ENCODE assay signal across 1 cellular context in the genomic region with DNA sequence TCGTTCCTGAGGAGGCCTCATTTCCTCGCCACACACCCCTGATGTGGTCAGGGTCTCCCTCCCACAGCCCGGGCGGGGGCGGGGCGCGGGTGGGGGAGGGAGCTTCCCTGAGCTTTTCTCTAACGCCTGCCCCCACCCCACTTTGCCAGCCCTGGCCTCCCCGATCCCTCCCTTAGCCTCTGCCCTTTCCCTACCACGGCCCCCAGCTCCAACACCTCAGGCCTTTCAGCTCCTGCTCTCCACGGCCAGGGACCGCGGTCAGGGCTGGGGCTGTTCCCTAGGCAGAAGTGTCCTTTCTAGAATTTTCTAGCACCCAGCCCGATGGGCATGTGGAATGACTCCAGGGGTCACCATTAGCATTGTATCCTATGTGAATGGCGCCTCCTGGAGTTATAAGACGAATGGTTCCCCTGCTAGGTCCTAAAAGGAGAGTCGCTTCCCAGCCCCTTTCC.
TF ChIP-seq lines count a peak whose summit lies in the region.

No MANE protein-coding gene starts in this region.

TF ChIP-seq in GM23338, 12 proteins besides CTCF, POLR2A, EP300 and RAD21 (continued from another document):
- TF ChIP-seq, protein P1, sequence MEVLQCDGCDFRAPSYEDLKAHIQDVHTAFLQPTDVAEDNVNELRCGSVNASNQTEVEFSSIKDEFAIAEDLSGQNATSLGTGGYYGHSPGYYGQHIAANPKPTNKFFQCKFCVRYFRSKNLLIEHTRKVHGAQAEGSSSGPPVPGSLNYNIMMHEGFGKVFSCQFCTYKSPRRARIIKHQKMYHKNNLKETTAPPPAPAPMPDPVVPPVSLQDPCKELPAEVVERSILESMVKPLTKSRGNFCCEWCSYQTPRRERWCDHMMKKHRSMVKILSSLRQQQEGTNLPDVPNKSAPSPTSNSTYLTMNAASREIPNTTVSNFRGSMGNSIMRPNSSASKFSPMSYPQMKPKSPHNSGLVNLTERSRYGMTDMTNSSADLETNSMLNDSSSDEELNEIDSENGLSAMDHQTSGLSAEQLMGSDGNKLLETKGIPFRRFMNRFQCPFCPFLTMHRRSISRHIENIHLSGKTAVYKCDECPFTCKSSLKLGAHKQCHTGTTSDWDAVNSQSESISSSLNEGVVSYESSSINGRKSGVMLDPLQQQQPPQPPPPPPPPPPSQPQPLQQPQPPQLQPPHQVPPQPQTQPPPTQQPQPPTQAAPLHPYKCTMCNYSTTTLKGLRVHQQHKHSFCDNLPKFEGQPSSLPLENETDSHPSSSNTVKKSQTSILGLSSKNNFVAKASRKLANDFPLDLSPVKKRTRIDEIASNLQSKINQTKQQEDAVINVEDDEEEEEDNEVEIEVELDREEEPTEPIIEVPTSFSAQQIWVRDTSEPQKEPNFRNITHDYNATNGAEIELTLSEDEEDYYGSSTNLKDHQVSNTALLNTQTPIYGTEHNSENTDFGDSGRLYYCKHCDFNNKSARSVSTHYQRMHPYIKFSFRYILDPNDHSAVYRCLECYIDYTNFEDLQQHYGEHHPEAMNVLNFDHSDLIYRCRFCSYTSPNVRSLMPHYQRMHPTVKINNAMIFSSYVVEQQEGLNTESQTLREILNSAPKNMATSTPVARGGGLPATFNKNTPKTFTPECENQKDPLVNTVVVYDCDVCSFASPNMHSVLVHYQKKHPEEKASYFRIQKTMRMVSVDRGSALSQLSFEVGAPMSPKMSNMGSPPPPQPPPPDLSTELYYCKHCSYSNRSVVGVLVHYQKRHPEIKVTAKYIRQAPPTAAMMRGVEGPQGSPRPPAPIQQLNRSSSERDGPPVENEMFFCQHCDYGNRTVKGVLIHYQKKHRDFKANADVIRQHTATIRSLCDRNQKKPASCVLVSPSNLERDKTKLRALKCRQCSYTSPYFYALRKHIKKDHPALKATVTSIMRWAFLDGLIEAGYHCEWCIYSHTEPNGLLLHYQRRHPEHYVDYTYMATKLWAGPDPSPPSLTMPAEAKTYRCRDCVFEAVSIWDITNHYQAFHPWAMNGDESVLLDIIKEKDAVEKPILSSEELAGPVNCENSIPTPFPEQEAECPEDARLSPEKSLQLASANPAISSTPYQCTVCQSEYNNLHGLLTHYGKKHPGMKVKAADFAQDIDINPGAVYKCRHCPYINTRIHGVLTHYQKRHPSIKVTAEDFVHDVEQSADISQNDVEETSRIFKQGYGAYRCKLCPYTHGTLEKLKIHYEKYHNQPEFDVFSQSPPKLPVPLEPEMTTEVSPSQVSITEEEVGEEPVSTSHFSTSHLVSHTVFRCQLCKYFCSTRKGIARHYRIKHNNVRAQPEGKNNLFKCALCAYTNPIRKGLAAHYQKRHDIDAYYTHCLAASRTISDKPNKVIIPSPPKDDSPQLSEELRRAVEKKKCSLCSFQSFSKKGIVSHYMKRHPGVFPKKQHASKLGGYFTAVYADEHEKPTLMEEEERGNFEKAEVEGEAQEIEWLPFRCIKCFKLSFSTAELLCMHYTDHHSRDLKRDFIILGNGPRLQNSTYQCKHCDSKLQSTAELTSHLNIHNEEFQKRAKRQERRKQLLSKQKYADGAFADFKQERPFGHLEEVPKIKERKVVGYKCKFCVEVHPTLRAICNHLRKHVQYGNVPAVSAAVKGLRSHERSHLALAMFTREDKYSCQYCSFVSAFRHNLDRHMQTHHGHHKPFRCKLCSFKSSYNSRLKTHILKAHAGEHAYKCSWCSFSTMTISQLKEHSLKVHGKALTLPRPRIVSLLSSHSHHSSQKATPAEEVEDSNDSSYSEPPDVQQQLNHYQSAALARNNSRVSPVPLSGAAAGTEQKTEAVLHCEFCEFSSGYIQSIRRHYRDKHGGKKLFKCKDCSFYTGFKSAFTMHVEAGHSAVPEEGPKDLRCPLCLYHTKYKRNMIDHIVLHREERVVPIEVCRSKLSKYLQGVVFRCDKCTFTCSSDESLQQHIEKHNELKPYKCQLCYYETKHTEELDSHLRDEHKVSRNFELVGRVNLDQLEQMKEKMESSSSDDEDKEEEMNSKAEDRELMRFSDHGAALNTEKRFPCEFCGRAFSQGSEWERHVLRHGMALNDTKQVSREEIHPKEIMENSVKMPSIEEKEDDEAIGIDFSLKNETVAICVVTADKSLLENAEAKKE (CRISPR knock-in tag; IDR thresholded peaks at IDR 0.05), result no peak
- no peak for TF ChIP-seq CREB1 (CRISPR knock-in tag; IDR thresholded peaks at IDR 0.05; ENCODE audit: low read depth)
- no peak for TF ChIP-seq EZH2phosphoT487 (IDR thresholded peaks at IDR 0.05; ENCODE audit: unreplicated experiment)
- TF ChIP-seq ZNF331 (CRISPR knock-in tag; IDR thresholded peaks at IDR 0.05; ENCODE audit: low read depth), result no peak
- no peak for TF ChIP-seq STAT1 (IDR thresholded peaks at IDR 0.05; ENCODE audit: unreplicated experiment)
- TF ChIP-seq, protein P2, sequence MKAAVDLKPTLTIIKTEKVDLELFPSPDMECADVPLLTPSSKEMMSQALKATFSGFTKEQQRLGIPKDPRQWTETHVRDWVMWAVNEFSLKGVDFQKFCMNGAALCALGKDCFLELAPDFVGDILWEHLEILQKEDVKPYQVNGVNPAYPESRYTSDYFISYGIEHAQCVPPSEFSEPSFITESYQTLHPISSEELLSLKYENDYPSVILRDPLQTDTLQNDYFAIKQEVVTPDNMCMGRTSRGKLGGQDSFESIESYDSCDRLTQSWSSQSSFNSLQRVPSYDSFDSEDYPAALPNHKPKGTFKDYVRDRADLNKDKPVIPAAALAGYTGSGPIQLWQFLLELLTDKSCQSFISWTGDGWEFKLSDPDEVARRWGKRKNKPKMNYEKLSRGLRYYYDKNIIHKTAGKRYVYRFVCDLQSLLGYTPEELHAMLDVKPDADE (IDR thresholded peaks at IDR 0.05), result no peak
- TF ChIP-seq JUNB (IDR thresholded peaks at IDR 0.05; ENCODE audit: unreplicated experiment), result no peak
- TF ChIP-seq NANOG (IDR thresholded peaks at IDR 0.05; ENCODE audit: borderline replicate concordance), result no peak
- TF ChIP-seq POLR2AphosphoS5 (IDR thresholded peaks at IDR 0.05; ENCODE audit: low read depth), result no peak
- TF ChIP-seq ZNF114 (CRISPR knock-in tag; IDR thresholded peaks at IDR 0.05), result no peak
- TF ChIP-seq, protein P3, sequence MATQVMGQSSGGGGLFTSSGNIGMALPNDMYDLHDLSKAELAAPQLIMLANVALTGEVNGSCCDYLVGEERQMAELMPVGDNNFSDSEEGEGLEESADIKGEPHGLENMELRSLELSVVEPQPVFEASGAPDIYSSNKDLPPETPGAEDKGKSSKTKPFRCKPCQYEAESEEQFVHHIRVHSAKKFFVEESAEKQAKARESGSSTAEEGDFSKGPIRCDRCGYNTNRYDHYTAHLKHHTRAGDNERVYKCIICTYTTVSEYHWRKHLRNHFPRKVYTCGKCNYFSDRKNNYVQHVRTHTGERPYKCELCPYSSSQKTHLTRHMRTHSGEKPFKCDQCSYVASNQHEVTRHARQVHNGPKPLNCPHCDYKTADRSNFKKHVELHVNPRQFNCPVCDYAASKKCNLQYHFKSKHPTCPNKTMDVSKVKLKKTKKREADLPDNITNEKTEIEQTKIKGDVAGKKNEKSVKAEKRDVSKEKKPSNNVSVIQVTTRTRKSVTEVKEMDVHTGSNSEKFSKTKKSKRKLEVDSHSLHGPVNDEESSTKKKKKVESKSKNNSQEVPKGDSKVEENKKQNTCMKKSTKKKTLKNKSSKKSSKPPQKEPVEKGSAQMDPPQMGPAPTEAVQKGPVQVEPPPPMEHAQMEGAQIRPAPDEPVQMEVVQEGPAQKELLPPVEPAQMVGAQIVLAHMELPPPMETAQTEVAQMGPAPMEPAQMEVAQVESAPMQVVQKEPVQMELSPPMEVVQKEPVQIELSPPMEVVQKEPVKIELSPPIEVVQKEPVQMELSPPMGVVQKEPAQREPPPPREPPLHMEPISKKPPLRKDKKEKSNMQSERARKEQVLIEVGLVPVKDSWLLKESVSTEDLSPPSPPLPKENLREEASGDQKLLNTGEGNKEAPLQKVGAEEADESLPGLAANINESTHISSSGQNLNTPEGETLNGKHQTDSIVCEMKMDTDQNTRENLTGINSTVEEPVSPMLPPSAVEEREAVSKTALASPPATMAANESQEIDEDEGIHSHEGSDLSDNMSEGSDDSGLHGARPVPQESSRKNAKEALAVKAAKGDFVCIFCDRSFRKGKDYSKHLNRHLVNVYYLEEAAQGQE (IDR thresholded peaks at IDR 0.05; ENCODE audit: unreplicated experiment), result no peak
